7 cellular contexts compared by ENCODE assay signal in the genomic region with DNA sequence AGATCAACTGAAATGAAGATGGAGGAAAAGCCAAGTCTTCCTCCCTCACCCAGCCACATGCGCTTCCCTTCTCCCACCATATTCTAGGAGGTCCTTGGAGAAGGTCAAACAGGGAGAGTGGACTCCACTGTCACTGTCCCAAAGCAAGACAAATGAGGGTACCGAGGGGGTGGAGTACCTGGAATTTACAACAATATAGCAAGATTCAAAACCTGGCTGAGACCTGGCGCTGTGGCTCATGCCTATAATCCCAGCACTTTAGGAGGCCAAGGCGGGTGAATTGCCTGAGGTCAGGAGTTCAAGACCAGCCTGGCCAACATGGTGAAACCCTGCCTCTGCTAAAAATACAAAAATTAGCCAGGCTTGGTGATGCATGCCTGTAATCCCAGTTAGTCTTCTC. TPM values are rescaled to one million over a fixed set of nuclear protein-coding genes. Genes with fewer than 3 reads are reported as not detected.
DNase-seq lines count a peak whose midpoint lies in the region; ATAC-seq, FAIRE-seq and TF ChIP-seq lines count a peak whose summit lies in the region.
"Not testable (repeated sequence)": the region's sequence is repeated elsewhere in the genome, so short reads cannot be mapped to it uniquely, and the experiment has no call there.

No MANE protein-coding gene starts in this region.

- CTCF ChIA-PET in K562 (lab: Yijun Ruan, JAX; ENCODE audit: low intra/inter-chr PET ratio) = not testable (repeated sequence)

- not testable (repeated sequence) for H3K36me3 Mint-ChIP-seq in CD4-positive, CD25-positive, alpha-beta regulatory T cell

- H3K4me3 Mint-ChIP-seq in CD4-positive, CD25-positive, alpha-beta regulatory T cell = not testable (repeated sequence)

- not testable (repeated sequence) for TF ChIP-seq POLR2A in K562 (conservative IDR thresholded peaks at IDR 0.05); sigmoid colon (IDR thresholded peaks at IDR 0.05)

- peaks cover 8 to 41% (median 25%) of the 10 kb centered on the region in 4 donors for H3K4me1 Mint-ChIP-seq in CD4-positive, CD25-positive, alpha-beta regulatory T cell

- 85% methylated on average over 4 of the region's 4 CpGs for WGBS in K562 (ENCODE audit: insufficient coverage, low coverage, missing lambda C conversion rate)
- 94% methylated on average over 4 of the region's 4 CpGs for WGBS in liver
- WGBS in sigmoid colon, 2 donors = 95 to 99% methylated on average over 4 of the region's 4 CpGs

- not testable (repeated sequence) for H3K27ac ChIP-seq in CD4-positive, CD25-positive, alpha-beta regulatory T cell (ENCODE audit: insufficient read depth, low read length, poor library complexity, severe bottlenecking); K562 (ENCODE audit: extremely low read depth, low read depth, low read length)
- H3K27ac ChIP-seq in cardiac muscle cell = peak overlapping the region; percentile 81
- H3K27ac ChIP-seq in liver (ENCODE audit: low read depth in 1 of 2, low read length in 2 of 2) = peak overlapping the region; percentile 76 to 88
- H3K27ac ChIP-seq in muscle layer of duodenum (ENCODE audit: low read length) = peak overlapping the region; percentile 4
- peak overlapping the region in 3 of 4 donors; percentile 47 to 64 (median 50) for H3K27ac ChIP-seq in sigmoid colon
- peak overlapping the region; percentile 11 for H3K27ac ChIP-seq in subcutaneous abdominal adipose tissue (ENCODE audit: low read depth, low read length)

- BruUV-seq in K562 (replicated peaks; lab: Mats Ljungman, UMichigan) = not testable (repeated sequence)

- not testable (repeated sequence) for TF ChIP-seq EP300 in K562 (IDR thresholded peaks at IDR 0.05; ENCODE audit: low read length); sigmoid colon (IDR thresholded peaks at IDR 0.05)

- FAIRE-seq in K562 (lab: Jason Lieb, UNC) = not testable (repeated sequence)

- H3K4me3 ChIP-seq in CD4-positive, CD25-positive, alpha-beta regulatory T cell (ENCODE audit: low read depth, low read length); K562; cardiac muscle cell; liver (ENCODE audit: low read depth in 1 of 3, low read length in 3 of 3); muscle layer of duodenum (ENCODE audit: low read depth in 1 of 2, low read length in 2 of 2); sigmoid colon; subcutaneous abdominal adipose tissue (ENCODE audit: low read depth in 1 of 5, low read length in 5 of 5): not testable (repeated sequence)

- H3K27ac Mint-ChIP-seq in CD4-positive, CD25-positive, alpha-beta regulatory T cell = peak overlapping the region in 2 of 3 donors; percentile 20 to 35

- H3K36me3 ChIP-seq in CD4-positive, CD25-positive, alpha-beta regulatory T cell (ENCODE audit: control insufficient read depth, insufficient read depth, low read length); K562 (ENCODE audit: control insufficient read depth, insufficient read depth, low read length); cardiac muscle cell; liver (ENCODE audit: control insufficient read depth in 4 of 4, insufficient read depth in 3 of 4, low read depth in 1 of 4, low read length in 3 of 4); muscle layer of duodenum (ENCODE audit: control insufficient read depth in 1 of 2, insufficient read depth in 2 of 2, low read length in 2 of 2); sigmoid colon; subcutaneous abdominal adipose tissue (ENCODE audit: control insufficient read depth in 5 of 5, insufficient read depth in 5 of 5, low read length in 5 of 5): not testable (repeated sequence)

- H3K27me3 Mint-ChIP-seq in CD4-positive, CD25-positive, alpha-beta regulatory T cell = not testable (repeated sequence)

- H3K4me2 ChIP-seq in K562 (ENCODE audit: insufficient read depth, low read length) = 0 out of 2 replicates have a peak overlapping the region, but pooled peaks have one; percentile 31

- not testable (repeated sequence) for ATAC-seq in CD4-positive, CD25-positive, alpha-beta regulatory T cell (ENCODE audit: low read depth in 2 of 2); K562

- TF ChIP-seq CTCF in K562 (IDR thresholded peaks at IDR 0.05 in 2 of 3, conservative IDR thresholded peaks at IDR 0.05 in 1 of 3; ENCODE audit: insufficient read depth in 2 of 3, low read depth in 1 of 3, low read length in 3 of 3); cardiac muscle cell (IDR thresholded peaks at IDR 0.05; ENCODE audit: low read depth, low read length); liver (IDR thresholded peaks at IDR 0.05; ENCODE audit: low read depth, low read length, missing input control); sigmoid colon (IDR thresholded peaks at IDR 0.05): not testable (repeated sequence)

- not testable (repeated sequence) for DNase-seq in CD4-positive, CD25-positive, alpha-beta regulatory T cell; K562 (ENCODE audit: extremely low read depth in 1 of 4, low spot score in 3 of 4); cardiac muscle cell (ENCODE audit: low read depth in 1 of 2, low spot score in 1 of 2); sigmoid colon

- H3K79me2 ChIP-seq in K562 (ENCODE audit: control insufficient read depth, insufficient read depth, low read length) = not testable (repeated sequence)

- H3K9me3 ChIP-seq in CD4-positive, CD25-positive, alpha-beta regulatory T cell (ENCODE audit: control insufficient read depth in 2 of 2, low read length in 2 of 2); K562 (replicated peaks; ENCODE audit: control insufficient read depth, insufficient read depth, low read depth, low read length); cardiac muscle cell (ENCODE audit: low read depth); liver (ENCODE audit: control insufficient read depth in 4 of 4, low read length in 3 of 4); muscle layer of duodenum (ENCODE audit: control insufficient read depth in 1 of 2, low read length in 2 of 2); sigmoid colon; subcutaneous abdominal adipose tissue (ENCODE audit: control insufficient read depth in 5 of 5, low read length in 5 of 5): not testable (repeated sequence)

- in situ Hi-C loops in K562 (cut with MboI) = not testable (repeated sequence)

- not testable (repeated sequence) for H3K27me3 ChIP-seq in CD4-positive, CD25-positive, alpha-beta regulatory T cell (ENCODE audit: control insufficient read depth, insufficient read depth, low read length); K562 (ENCODE audit: control insufficient read depth in 2 of 2, insufficient read depth in 2 of 2, low read length in 2 of 2); cardiac muscle cell; liver (ENCODE audit: control insufficient read depth in 4 of 4, insufficient read depth in 4 of 4, low read length in 3 of 4); muscle layer of duodenum (ENCODE audit: low read depth, low read length); sigmoid colon; subcutaneous abdominal adipose tissue (ENCODE audit: control insufficient read depth in 5 of 5, insufficient read depth in 4 of 5, low read length in 5 of 5)

- 0 out of 2 replicates have a peak overlapping the region, but pooled peaks have one; percentile 24 for H2AFZ ChIP-seq in K562 (ENCODE audit: low read depth, low read length)

- intact Hi-C loops in K562 (cut with micrococcal nuclease) = loop anchor here (2.0 to 5.0 kb wide), 2 partner anchors 29 to 37 kb away; a partner anchor contains a TSS
- intact Hi-C loops in sigmoid colon (cut with DNase I) = loop anchor here (5.0 kb wide), 1 partner anchor 42 kb away; no protein-coding TSS in a partner anchor

- POLR2A ChIA-PET in K562 (lab: Yijun Ruan, JAX) = interaction anchor here (0.9 to 1.9 kb wide), 4 partner anchors 12 to 29 kb away, joined by 3 to 8 read pairs (median 8); a partner anchor contains a TSS

- peaks cover 12% of the 10 kb centered on the region for H3K4me1 ChIP-seq in CD4-positive, CD25-positive, alpha-beta regulatory T cell (ENCODE audit: control insufficient read depth, insufficient read depth, low read length, poor library complexity, severe bottlenecking)
- peaks cover 21 to 48% of the 10 kb centered on the region in 2 experiments for H3K4me1 ChIP-seq in K562 (replicated peaks in 1 of 2; ENCODE audit: control insufficient read depth in 2 of 2, insufficient read depth in 2 of 2, low read length in 2 of 2)
- H3K4me1 ChIP-seq in cardiac muscle cell (ENCODE audit: low read depth) = peaks cover 44% of the 10 kb centered on the region
- peaks cover 3 to 16% (median 12%) of the 10 kb centered on the region in 4 donors for H3K4me1 ChIP-seq in liver (ENCODE audit: control insufficient read depth in 4 of 4, insufficient read depth in 4 of 4, low read length in 3 of 4)
- H3K4me1 ChIP-seq in muscle layer of duodenum (ENCODE audit: control insufficient read depth in 1 of 2, insufficient read depth in 2 of 2, low read length in 2 of 2) = not testable (repeated sequence)
- H3K4me1 ChIP-seq in sigmoid colon = peaks cover 0 to 11% (median 3%) of the 10 kb centered on the region in 4 donors
- peaks cover 0 to 23% (median 8%) of the 10 kb centered on the region in 5 donors for H3K4me1 ChIP-seq in subcutaneous abdominal adipose tissue (ENCODE audit: control insufficient read depth in 5 of 5, insufficient read depth in 5 of 5, low read length in 5 of 5)

- not testable (repeated sequence) for H3K9me1 ChIP-seq in K562 (ENCODE audit: control insufficient read depth, insufficient read depth, low read length)

- TF ChIP-seq RAD21 in K562 (CRISPR knock-in tag; conservative IDR thresholded peaks at IDR 0.05 in 1 of 2, IDR thresholded peaks at IDR 0.05 in 1 of 2); liver (IDR thresholded peaks at IDR 0.05): not testable (repeated sequence)

- not testable (repeated sequence) for H3K9me3 Mint-ChIP-seq in CD4-positive, CD25-positive, alpha-beta regulatory T cell

- not testable (repeated sequence) for H3K9ac ChIP-seq in K562 (ENCODE audit: insufficient read depth in 1 of 2, low read depth in 2 of 2, low read length in 2 of 2); liver (ENCODE audit: low read depth in 1 of 2, low read length in 2 of 2); subcutaneous abdominal adipose tissue (ENCODE audit: low read length in 5 of 5)

- H4K20me1 ChIP-seq in K562 (replicated peaks; ENCODE audit: control insufficient read depth, insufficient read depth, low read length) = not testable (repeated sequence)

RNA-seq across cellular contexts. Expression of a gene that starts 29.0 kb away (rescaled TPM):
- 200 TPM for total RNA-seq in CD4-positive, CD25-positive, alpha-beta regulatory T cell
- polyA plus RNA-seq in CD4-positive, CD25-positive, alpha-beta regulatory T cell = 100 to 1,000 TPM in 2 of 4 donors, 10 to 100 TPM in 2; 78.5 to 116 (median 105) TPM
- total RNA-seq in K562 (2011; cell fraction: chromatin; rRNA removed; ENCODE audit: low replicate concordance) = 11.8 and 14.3 TPM in 2 replicates
- 10.0 and 12.0 TPM in 2 replicates for total RNA-seq in K562 (2011; cell fraction: nucleolus; rRNA removed)
- total RNA-seq in K562 (2011; cell fraction: nucleoplasm; rRNA removed) = 10.0 and 20.1 TPM in 2 replicates
- 5.3 and 6.2 TPM in 2 replicates for total RNA-seq in K562 (2014; rRNA removed)
- 3.2 and 4.0 TPM in 2 replicates for total RNA-seq in K562 (2014; rRNA removed; fragmentation: Illumina TruSeq; extraction: Trizol)
- 3.7 and 3.8 TPM in 2 replicates for total RNA-seq in K562 (2015; rRNA removed; fragmentation: Illumina TruSeq; extraction: Trizol)
- 26.6 and 27.2 TPM in 2 replicates for total RNA-seq in K562 (2021)
- 3.7 and 6.6 TPM in 2 replicates for polyA plus RNA-seq in K562 (2011; rRNA removed)
- polyA plus RNA-seq in K562 (2011; cell fraction: cytosol; rRNA removed) = 10.0 and 19.9 TPM in 2 replicates
- 14.4 and 33.2 TPM in 2 replicates for polyA plus RNA-seq in K562 (2011; cell fraction: nucleus; rRNA removed)
- 9.5 and 18.5 TPM in 2 replicates for polyA plus RNA-seq in K562 (2012)
- polyA plus RNA-seq in K562 (2014; fragmentation: Illumina TruSeq; extraction: Trizol) = 13.7 and 15.5 TPM in 2 replicates
- polyA plus RNA-seq in K562 (2014; fragmentation: Nextera tagmentation; extraction: Ambion mirVana) = 1 to 10 TPM; 1.3 to 3.2 TPM
- polyA plus RNA-seq in K562 (2014; rRNA removed) = 11.1 and 11.7 TPM in 2 replicates
- 3.1 TPM in 2 replicates for polyA minus RNA-seq in K562 (2011; rRNA and poly(A)+ RNA removed)
- polyA minus RNA-seq in K562 (2011; cell fraction: cytosol; rRNA and poly(A)+ RNA removed) = 15.1 and 34.9 TPM in 2 replicates
- 9.0 and 10.3 TPM in 2 replicates for polyA minus RNA-seq in K562 (2011; cell fraction: nucleus; rRNA and poly(A)+ RNA removed)
- 822 and 1,327 TPM in 2 replicates for total RNA-seq in cardiac muscle cell
- 219 and 454 TPM in 2 replicates for polyA plus RNA-seq in cardiac muscle cell
- total RNA-seq in liver = 10 to 100 TPM; 25.0 to 58.2 TPM
- 100 to 1,000 TPM in 1 of 2 donors, 10 to 100 TPM in 1; 80.8 to 170 TPM for polyA plus RNA-seq in liver
- total RNA-seq in sigmoid colon = 100 to 1,000 TPM; 217 to 413 (median 239) TPM
- 100 to 1,000 TPM in 1 of 3 donors, 10 to 100 TPM in 2; 26.6 to 141 (median 52.9) TPM for polyA plus RNA-seq in sigmoid colon
